ENCODE assay signal across 8 cellular contexts in the genomic region with DNA sequence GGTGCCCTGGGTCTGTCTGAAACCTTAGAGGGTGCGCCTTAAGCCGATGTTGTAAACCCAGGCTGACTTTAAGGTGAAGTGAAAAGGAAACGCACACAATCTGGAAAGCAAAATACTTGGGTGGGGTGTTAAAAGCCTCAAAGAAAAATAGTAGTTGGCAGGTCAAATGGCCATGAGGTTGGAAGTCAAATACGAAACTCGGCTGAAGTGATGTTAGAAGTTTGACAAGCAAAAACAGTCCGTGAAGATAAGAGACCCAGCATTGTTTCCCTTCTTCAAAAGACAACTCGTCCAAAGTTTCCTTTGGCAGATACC. TPM values are rescaled to one million over a fixed set of nuclear protein-coding genes. Genes with fewer than 3 reads are reported as not detected.
DNase-seq lines count a peak whose midpoint lies in the region; TF ChIP-seq lines count a peak whose summit lies in the region.

No MANE protein-coding gene starts in this region.

- TF ChIP-seq CTCF in fibroblast of lung (conservative IDR thresholded peaks at IDR 0.05 in 1 of 2, IDR thresholded peaks at IDR 0.05 in 1 of 2; ENCODE audit: low read depth in 1 of 2, low read length in 2 of 2) (no peak), prostate gland (IDR thresholded peaks at IDR 0.05) (no peak)

- H3K9ac ChIP-seq in ES-I3 (ENCODE audit: low read depth, low read length), result peak overlapping the region; percentile 90
- H3K9ac ChIP-seq in SK-N-MC (ENCODE audit: insufficient read length), result no peak overlapping the region
- H3K9ac ChIP-seq in fibroblast of lung (ENCODE audit: insufficient read depth, low read length), result peak overlapping the region; percentile 50

- H3K36me3 ChIP-seq in ES-I3 (ENCODE audit: insufficient read depth, low read length) (no peaks in the 10 kb centered on the region; the same call in 1 of the 2 replicates), SK-N-MC (ENCODE audit: insufficient read depth, low read length) (no peaks in the 10 kb centered on the region), fibroblast of lung (ENCODE audit: control insufficient read depth, insufficient read depth, low read length) (no peaks in the 10 kb centered on the region), prostate gland (no peaks in the 10 kb centered on the region)

- H2AFZ ChIP-seq in fibroblast of lung (ENCODE audit: low read length), result peak overlapping the region; percentile 27

- H4K20me1 ChIP-seq in fibroblast of lung (ENCODE audit: control insufficient read depth, extremely low read depth, insufficient read depth, low read length), result no peaks in the 10 kb centered on the region

- intact Hi-C loops in prostate gland (cut with DNase I), result loop anchor here (5.0 kb wide), 2 partner anchors 109 to 204 kb away; no protein-coding TSS in a partner anchor

- H3K9me3 ChIP-seq in ES-I3 (ENCODE audit: control insufficient read depth, insufficient read depth, low read length) (no peaks in the 10 kb centered on the region), SK-N-MC (ENCODE audit: low read depth, low read length) (no peaks in the 10 kb centered on the region), fibroblast of lung (ENCODE audit: control insufficient read depth, insufficient read depth, low read depth, low read length) (no peaks in the 10 kb centered on the region), prostate gland (no peaks in the 10 kb centered on the region)

- H3K4me2 ChIP-seq in fibroblast of lung (ENCODE audit: extremely low read depth, insufficient read depth, low read length), result peak overlapping the region; percentile 73

- DNase-seq in SK-N-MC (ENCODE audit: low read depth, low spot score) (no peak), fibroblast of lung (ENCODE audit: low read depth in 2 of 2) (no peak), prostate gland (ENCODE audit: low spot score) (no peak), superior temporal gyrus (ENCODE audit: extremely low spot score) (no peak), anterior cingulate cortex (lab: John Stamatoyannopoulos, UW) (no peak), NK-92 (lab: John Stamatoyannopoulos, UW; ENCODE audit: unreplicated experiment) (no peak), dermis blood vessel endothelial cell (no peak)

- H3K79me2 ChIP-seq in fibroblast of lung (ENCODE audit: control insufficient read depth, insufficient read depth, low read length), result peaks cover 36% of the 10 kb centered on the region

- 18% methylated on average over 7 of the region's 7 CpGs for WGBS in prostate gland

- peak overlapping the region; percentile 97 for H3K4me3 ChIP-seq in SK-N-MC
- H3K4me3 ChIP-seq in fibroblast of lung (replicated peaks in 1 of 4; ENCODE audit: control extremely low read depth in 1 of 4, insufficient read depth in 1 of 4, low read depth in 3 of 4, low read length in 4 of 4), result peak overlapping the region; percentile 53 to 94 (median 82)
- peak overlapping the region; percentile 88 to 91 for H3K4me3 ChIP-seq in prostate gland

- TF ChIP-seq POLR2A in prostate gland (IDR thresholded peaks at IDR 0.05), result no peak

- H3K27ac ChIP-seq in SK-N-MC (no peak overlapping the region), fibroblast of lung (ENCODE audit: insufficient read depth, low read length) (no peak overlapping the region), prostate gland (peak overlapping the region; percentile 93 to 94)

- H3K4me1 ChIP-seq in ES-I3 (ENCODE audit: insufficient read depth, low read length), result peaks cover 43% of the 10 kb centered on the region
- H3K4me1 ChIP-seq in fibroblast of lung (ENCODE audit: control insufficient read depth, extremely low read depth, insufficient read depth, low read length), result no peaks in the 10 kb centered on the region
- peaks cover under 1% of the 10 kb centered on the region for H3K4me1 ChIP-seq in prostate gland (replicated peaks)

- H3K27me3 ChIP-seq in fibroblast of lung (ENCODE audit: control insufficient read depth, insufficient read depth, low read length), result no peaks in the 10 kb centered on the region
- no peaks in the 10 kb centered on the region for H3K27me3 ChIP-seq in prostate gland (replicated peaks; ENCODE audit: insufficient read depth)

RNA-seq across cellular contexts. Expression of gene CDC42EP3, which starts 1.4 kb away (rescaled TPM):
- 5.6 and 19.2 TPM in 2 replicates for total RNA-seq in fibroblast of lung
- polyA plus RNA-seq in fibroblast of lung, result 103 and 328 TPM in 2 replicates
- polyA plus RNA-seq in fibroblast of lung (2012), result 43.4 and 145 TPM in 2 replicates
- 170 and 335 TPM in 2 replicates for polyA minus RNA-seq in fibroblast of lung (ENCODE audit: low replicate concordance)
- total RNA-seq in prostate gland, result 10 to 100 TPM; 38.5 to 75.5 TPM
- 21.3 and 29.1 TPM in 2 replicates for total RNA-seq in dermis blood vessel endothelial cell

Comparison
In these comparisons a context has a peak if more than half of its experiments do, and no peak if none do; other contexts are left out.
1. H3K27ac ChIP-seq: peak in prostate gland (2 of 2); none in SK-N-MC (single experiment) and fibroblast of lung (single experiment).
2. Peak in every context shown above with its lines, with median percentiles within 50 percentile points of each other: H3K4me3 ChIP-seq.